8 cellular contexts compared by ENCODE assay signal in the genomic region with DNA sequence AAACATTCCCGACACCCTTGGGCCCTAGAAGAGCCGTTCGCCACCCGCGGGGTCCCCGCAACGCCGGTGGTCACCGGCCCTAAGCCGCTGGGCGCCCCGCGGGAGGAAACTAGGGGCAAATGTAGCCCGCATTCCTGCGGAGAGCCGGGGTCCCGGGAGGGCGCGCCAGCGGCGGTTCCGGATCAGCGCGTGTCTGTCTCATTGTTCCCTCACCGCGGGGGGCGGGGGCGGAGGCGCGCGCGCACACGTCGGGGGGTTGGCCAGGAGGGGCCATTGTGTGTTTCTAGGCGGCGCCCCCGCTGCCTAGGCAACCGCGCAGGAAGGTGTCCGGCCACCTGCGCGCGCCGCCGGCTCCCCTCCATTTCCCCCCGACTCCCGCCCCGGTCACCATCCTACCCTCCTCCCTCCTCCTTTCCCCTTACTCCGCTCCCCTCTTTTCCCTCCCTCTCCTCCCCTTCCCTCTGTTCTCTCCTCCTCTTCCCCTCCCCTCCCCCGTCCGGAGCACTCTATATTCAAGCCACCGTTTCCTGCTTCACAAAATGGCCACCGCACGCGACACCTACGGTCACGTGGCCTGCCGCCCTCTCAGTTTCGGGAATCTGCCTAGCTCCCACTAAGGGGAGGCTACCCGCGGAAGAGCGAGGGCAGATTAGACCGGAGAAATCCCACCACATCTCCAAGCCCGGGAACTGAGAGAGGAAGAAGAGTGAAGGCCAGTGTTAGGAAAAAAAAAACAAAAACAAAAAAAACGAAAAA. TPM values are rescaled to one million over a fixed set of nuclear protein-coding genes. Genes with fewer than 3 reads are reported as not detected.
A peak's percentile ranks its signal among the peaks of the same experiment; 100 is the strongest.
DNase-seq lines count a peak whose midpoint lies in the region; ATAC-seq and TF ChIP-seq lines count a peak whose summit lies in the region.

No MANE protein-coding gene starts in this region.

- H3K27ac ChIP-seq in CD8-positive, alpha-beta memory T cell (ENCODE audit: low read depth, low read length), result peak overlapping the region; percentile 99

- H3K4me3 Mint-ChIP-seq in CD8-positive, alpha-beta memory T cell, result peak overlapping the region; percentile 88 to 99 (median 98)
- H3K4me3 Mint-ChIP-seq in endothelial cell (ENCODE audit: unreplicated experiment) (peak overlapping the region; percentile 97), mesothelial cell of epicardium (peak overlapping the region; percentile 90)

- POLR2A ChIA-PET in CD8-positive, alpha-beta memory T cell (lab: Charles Lee), result interaction anchor here (0.7 to 1.0 kb wide), 2 partner anchors 8 to 9 kb away, joined by 3 to 5 read pairs; no protein-coding TSS in a partner anchor

- peaks cover 0 to 27% of the 10 kb centered on the region in 2 donors for H3K27me3 Mint-ChIP-seq in CD8-positive, alpha-beta memory T cell
- H3K27me3 Mint-ChIP-seq in endothelial cell (ENCODE audit: unreplicated experiment), result peaks cover 21% of the 10 kb centered on the region
- H3K27me3 Mint-ChIP-seq in mesothelial cell of epicardium (ENCODE audit: low read depth), result no peaks in the 10 kb centered on the region

- CTCF ChIA-PET in CD8-positive, alpha-beta memory T cell (lab: Charles Lee), result no interaction called here

- peak; percentile 79 to 92 (median 91) for DNase-seq in CD8-positive, alpha-beta memory T cell
- DNase-seq in HUDEP-2 (lab: John Stamatoyannopoulos, UW; ENCODE audit: unreplicated experiment in 76 of 76) (peak in 75 of 76 experiments; percentile 3 to 85 (median 71)), NT2/D1 (ENCODE audit: low read depth, low spot score) (peak; percentile 91), endothelial cell (ENCODE audit: low spot score) (peak; percentile 84), mesothelial cell of epicardium (ENCODE audit: low spot score in 2 of 2, unreplicated experiment in 2 of 2) (peak; percentile 68 to 80)
- peak; percentile 94 for DNase-seq in activated CD8-positive, alpha-beta memory T cell treated with anti-CD3 and anti-CD28 coated beads, Interleukin-2, amount 50 U/mL, for 4 hours
- DNase-seq in stimulated activated CD8-positive, alpha-beta memory T cell treated with anti-CD3 and anti-CD28 coated beads, Interleukin-15, amount 100 ng/mL, for 48 hours (ENCODE audit: low read depth in 2 of 2), result peak; percentile 79 to 87

- no peak for TF ChIP-seq CTCF in endothelial cell (IDR thresholded peaks at IDR 0.05; ENCODE audit: unreplicated experiment)
- no peak for TF ChIP-seq CTCF in mesothelial cell of epicardium (IDR thresholded peaks at IDR 0.05; ENCODE audit: unreplicated experiment)

- peaks cover 0 to 45% (median 2%) of the 10 kb centered on the region in 3 donors for H3K36me3 Mint-ChIP-seq in CD8-positive, alpha-beta memory T cell
- H3K36me3 Mint-ChIP-seq in endothelial cell (ENCODE audit: low read depth, unreplicated experiment) (peaks cover 14% of the 10 kb centered on the region), mesothelial cell of epicardium (no peaks in the 10 kb centered on the region)

- H3K4me1 ChIP-seq in CD8-positive, alpha-beta memory T cell (ENCODE audit: insufficient read depth, low read length), result peaks cover 8% of the 10 kb centered on the region
- peaks cover 2% of the 10 kb centered on the region for H3K4me1 ChIP-seq in NT2/D1 (ENCODE audit: insufficient read depth, insufficient read length)

- H3K4me3 ChIP-seq in CD8-positive, alpha-beta memory T cell (ENCODE audit: low read length), result peak overlapping the region; percentile 95
- peak overlapping the region; percentile 96 for H3K4me3 ChIP-seq in NT2/D1 (ENCODE audit: insufficient read length, low read depth)

- H3K9me3 ChIP-seq in CD8-positive, alpha-beta memory T cell (ENCODE audit: low read length), result no peaks in the 10 kb centered on the region
- H3K9me3 ChIP-seq in NT2/D1 (ENCODE audit: insufficient read depth, low read length), result no peaks in the 10 kb centered on the region

- no peaks in the 10 kb centered on the region for H3K27me3 ChIP-seq in CD8-positive, alpha-beta memory T cell (ENCODE audit: insufficient read depth, low read length, poor library complexity, severe bottlenecking)
- H3K27me3 ChIP-seq in NT2/D1 (ENCODE audit: insufficient read depth, insufficient read length), result peaks cover 11% of the 10 kb centered on the region

- H3K4me1 Mint-ChIP-seq in CD8-positive, alpha-beta memory T cell, result peaks cover 27 to 57% (median 52%) of the 10 kb centered on the region in 3 donors
- peaks cover 4% of the 10 kb centered on the region for H3K4me1 Mint-ChIP-seq in endothelial cell (ENCODE audit: unreplicated experiment)
- H3K4me1 Mint-ChIP-seq in mesothelial cell of epicardium, result peaks cover 21% of the 10 kb centered on the region

- H3K9ac ChIP-seq in NT2/D1 (ENCODE audit: insufficient read length, low read depth), result peak overlapping the region; percentile 98

- H3K27ac Mint-ChIP-seq in CD8-positive, alpha-beta memory T cell, result peak overlapping the region; percentile 98 to 100 (median 100)
- peak overlapping the region; percentile 100 for H3K27ac Mint-ChIP-seq in endothelial cell (ENCODE audit: unreplicated experiment)
- peak overlapping the region; percentile 100 for H3K27ac Mint-ChIP-seq in mesothelial cell of epicardium

- ATAC-seq in GM21360 (IDR thresholded peaks at IDR 0.05; ENCODE audit: unreplicated experiment), result peak; percentile 34

- H3K9me3 Mint-ChIP-seq in CD8-positive, alpha-beta memory T cell, result peaks cover 0 to 6% (median 5%) of the 10 kb centered on the region in 5 donors
- H3K9me3 Mint-ChIP-seq in endothelial cell (ENCODE audit: unreplicated experiment) (no peaks in the 10 kb centered on the region), mesothelial cell of epicardium (peaks cover 3% of the 10 kb centered on the region)

- H3K36me3 ChIP-seq in CD8-positive, alpha-beta memory T cell (ENCODE audit: insufficient read depth, low read length), result no peaks in the 10 kb centered on the region
- peaks cover 33% of the 10 kb centered on the region for H3K36me3 ChIP-seq in NT2/D1 (ENCODE audit: insufficient read depth, insufficient read length, low read length)

RNA-seq across cellular contexts. Expression of gene DDX3X, which starts 0.8 kb away (rescaled TPM):
- total RNA-seq in CD8-positive, alpha-beta memory T cell, result 100 to 1,000 TPM; 354 to 357 TPM
- polyA plus RNA-seq in CD8-positive, alpha-beta memory T cell, result 240 TPM
- total RNA-seq in endothelial cell (ENCODE audit: unreplicated experiment) (265 TPM), mesothelial cell of epicardium (301 to 305 TPM (median 303 TPM) in 3 replicates)

Comparison
In these comparisons a context has a peak if more than half of its experiments do, and no peak if none do; other contexts are left out.
1. Peak in every context shown above with its lines: DNase-seq, ATAC-seq, H3K4me3 ChIP-seq and H3K27ac ChIP-seq.